In genomic region chr10:61939575-61940301, GRCh38 we compare ENCODE assay signal across 9 cellular contexts. TPM values are rescaled to one million over a fixed set of nuclear protein-coding genes. Genes with fewer than 3 reads are reported as not detected.
A peak's percentile ranks its signal among the peaks of the same experiment; 100 is the strongest.
DNase-seq lines count a peak whose midpoint lies in the region; ATAC-seq and TF ChIP-seq lines count a peak whose summit lies in the region.
"Had no signal": no experiment of that assay in that cellular context is flagged by ENCODE, and none has a peak within 500 bp of the region (broad histone marks: within the 10 kb centered on the region; RNA-seq: fewer than 3 reads in every experiment).

No MANE protein-coding gene starts in this region.

- no peaks in the 10 kb centered on the region for H3K9me3 ChIP-seq in CD4-positive, alpha-beta T cell (ENCODE audit: control insufficient read depth, low read length)
- no peaks in the 10 kb centered on the region for H3K9me3 ChIP-seq in OCI-LY1 (ENCODE audit: low read length)
- no peaks in the 10 kb centered on the region for H3K9me3 ChIP-seq in osteoblast (ENCODE audit: low read depth, low read length)

- no peak for ATAC-seq in CD4-positive, alpha-beta T cell (ENCODE audit: poor library complexity)
- no peak for ATAC-seq in GM18520 (IDR thresholded peaks at IDR 0.05; ENCODE audit: unreplicated experiment)
- no peak for ATAC-seq in HG03439 (IDR thresholded peaks at IDR 0.05; ENCODE audit: unreplicated experiment)

- DNase-seq in CD4-positive, alpha-beta T cell: no peak
- DNase-seq in cardiac fibroblast (ENCODE audit: low read depth in 2 of 2): peak; percentile 78 to 91
- peak; percentile 26 for DNase-seq in osteoblast (ENCODE audit: insufficient read length, low spot score, missing footprints)
- no peak for DNase-seq in putamen (ENCODE audit: low spot score)
- DNase-seq in NCI-H2196 treated with DMSO at 0.1 percent for 48 hours (lab: John Stamatoyannopoulos, UW; ENCODE audit: unreplicated experiment): no peak

- H3K9me2 ChIP-seq in OCI-LY1 (ENCODE audit: low read depth, low read length): no peaks in the 10 kb centered on the region

- H2AFZ ChIP-seq in OCI-LY1 (ENCODE audit: low read length) (no peak overlapping the region), osteoblast (ENCODE audit: low read length) (no peak overlapping the region)
- H2AFZ ChIP-seq: neural progenitor cell had no signal

- intact Hi-C loops in CD4-positive, alpha-beta T cell (cut with DNase I, micrococcal nuclease): loop anchor here in 1 of 2 experiments (2.0 kb wide), 1 partner anchor 35 kb away; no protein-coding TSS in a partner anchor

- no peaks in the 10 kb centered on the region for H3F3A ChIP-seq in OCI-LY1 (ENCODE audit: insufficient read depth, low read length)

- CTCF ChIA-PET in CD4-positive, alpha-beta T cell (lab: Charles Lee): interaction anchor here (1.6 to 1.8 kb wide), 2 partner anchors 42 to 189 kb away, joined by 4 to 7 read pairs; no protein-coding TSS in a partner anchor

- H3K36me3 Mint-ChIP-seq in CD4-positive, alpha-beta T cell (ENCODE audit: low read depth): peaks cover 43% of the 10 kb centered on the region

- peak overlapping the region; percentile 49 for H3K4me3 Mint-ChIP-seq in CD4-positive, alpha-beta T cell
- H3K4me3 Mint-ChIP-seq: neural progenitor cell had no signal

- H3K79me2 ChIP-seq in OCI-LY1 (ENCODE audit: insufficient read depth, low read length): peaks cover 31% of the 10 kb centered on the region
- H3K79me2 ChIP-seq in osteoblast (ENCODE audit: insufficient read depth, low read length): peaks cover 33% of the 10 kb centered on the region

- peak overlapping the region; percentile 40; the same call in 1 of the 2 replicates for H3K4me2 ChIP-seq in OCI-LY1 (ENCODE audit: low read length)
- H3K4me2 ChIP-seq in osteoblast (ENCODE audit: insufficient read depth, low read length): peak overlapping the region; percentile 86
- H3K4me2 ChIP-seq: neural progenitor cell had no signal

- no peaks in the 10 kb centered on the region for H3K9me3 Mint-ChIP-seq in CD4-positive, alpha-beta T cell
- H3K9me3 Mint-ChIP-seq: neural progenitor cell had no signal

- peaks cover 88% of the 10 kb centered on the region for H3K4me1 ChIP-seq in OCI-LY1 (ENCODE audit: insufficient read depth, low read length, severe bottlenecking)
- peaks cover 71% of the 10 kb centered on the region for H3K4me1 ChIP-seq in osteoblast (ENCODE audit: insufficient read depth, low read length)

- H3K4me1 Mint-ChIP-seq in CD4-positive, alpha-beta T cell (ENCODE audit: low read depth): peaks cover 79% of the 10 kb centered on the region

- peak overlapping the region; percentile 13; the same call in 1 of the 2 replicates for H3K9ac ChIP-seq in OCI-LY1 (ENCODE audit: low read length)
- H3K9ac ChIP-seq: neural progenitor cell had no signal

- peaks cover 43% of the 10 kb centered on the region for H3K36me3 ChIP-seq in OCI-LY1 (ENCODE audit: insufficient read depth, low read length)
- H3K36me3 ChIP-seq in osteoblast (ENCODE audit: insufficient read depth, low read length): peaks cover 14% of the 10 kb centered on the region
- H3K36me3 ChIP-seq: neural progenitor cell had no signal

- POLR2A ChIA-PET in CD4-positive, alpha-beta T cell (lab: Charles Lee): interaction anchor here (0.6 to 1.7 kb wide), 7 partner anchors 7 to 174 kb away, joined by 3 to 5 read pairs (median 4); no protein-coding TSS in a partner anchor

- H3K4me3 ChIP-seq in OCI-LY1 (ENCODE audit: low read depth, low read length, poor library complexity, severe bottlenecking) (no peak overlapping the region), cardiac fibroblast (replicated peaks in 1 of 2; ENCODE audit: low read depth in 2 of 2, low read length in 2 of 2) (no peak overlapping the region), osteoblast (ENCODE audit: insufficient read depth, low read length) (no peak overlapping the region)
- H3K4me3 ChIP-seq: neural progenitor cell had no signal

- H3K27me3 Mint-ChIP-seq in CD4-positive, alpha-beta T cell: no peaks in the 10 kb centered on the region

- H3K27ac Mint-ChIP-seq in CD4-positive, alpha-beta T cell: peak overlapping the region; percentile 82
- H3K27ac Mint-ChIP-seq: neural progenitor cell had no signal

- no peak overlapping the region for H3K27ac ChIP-seq in CD4-positive, alpha-beta T cell (ENCODE audit: low read depth, low read length)
- H3K27ac ChIP-seq in OCI-LY1 (ENCODE audit: low read depth, low read length, poor library complexity, severe bottlenecking) (peak overlapping the region; percentile 69), osteoblast (ENCODE audit: low read depth, low read length) (peak overlapping the region; percentile 83)
- H3K27ac ChIP-seq: neural progenitor cell had no signal

- TF ChIP-seq CTCF in CD4-positive, alpha-beta T cell (IDR thresholded peaks at IDR 0.05): no peak
- no peak for TF ChIP-seq CTCF in OCI-LY1 (IDR thresholded peaks at IDR 0.05; ENCODE audit: low read length)
- TF ChIP-seq CTCF in cardiac fibroblast (IDR thresholded peaks at IDR 0.05; ENCODE audit: low read depth, low read length): no peak
- TF ChIP-seq CTCF in osteoblast (IDR thresholded peaks at IDR 0.05; ENCODE audit: extremely low read depth, low read depth, low read length): no peak

- H3K27me3 ChIP-seq in CD4-positive, alpha-beta T cell (ENCODE audit: control insufficient read depth, insufficient read depth, low read length): no peaks in the 10 kb centered on the region
- H3K27me3 ChIP-seq in OCI-LY1 (ENCODE audit: insufficient read depth, low read length): no peaks in the 10 kb centered on the region
- H3K27me3 ChIP-seq in osteoblast (ENCODE audit: insufficient read depth, low read length): no peaks in the 10 kb centered on the region
- H3K27me3 ChIP-seq: neural progenitor cell had no signal

- H4K20me1 ChIP-seq in OCI-LY1 (ENCODE audit: insufficient read depth, low read length) (no peaks in the 10 kb centered on the region), osteoblast (ENCODE audit: insufficient read depth, low read length) (no peaks in the 10 kb centered on the region)

RNA-seq across cellular contexts. Expression of gene ARID5B, which starts 38.2 kb away (rescaled TPM):
- total RNA-seq in CD4-positive, alpha-beta T cell: 10 to 100 TPM; 49.2 to 51.3 TPM
- total RNA-seq in osteoblast: 88.4 and 94.1 TPM in 2 replicates

Comparison
In these comparisons a context has a peak if more than half of its experiments do, and no peak if none do; other contexts are left out.
1. DNase-seq: peak in cardiac fibroblast (2 of 2) and osteoblast (single experiment); none in CD4-positive, alpha-beta T cell (0 of 10), putamen (single experiment) and NCI-H2196 treated with DMSO at 0.1 percent for 48 hours (single experiment).